Comparison of ENCODE assay signal across 1 cellular context in the genomic region with DNA sequence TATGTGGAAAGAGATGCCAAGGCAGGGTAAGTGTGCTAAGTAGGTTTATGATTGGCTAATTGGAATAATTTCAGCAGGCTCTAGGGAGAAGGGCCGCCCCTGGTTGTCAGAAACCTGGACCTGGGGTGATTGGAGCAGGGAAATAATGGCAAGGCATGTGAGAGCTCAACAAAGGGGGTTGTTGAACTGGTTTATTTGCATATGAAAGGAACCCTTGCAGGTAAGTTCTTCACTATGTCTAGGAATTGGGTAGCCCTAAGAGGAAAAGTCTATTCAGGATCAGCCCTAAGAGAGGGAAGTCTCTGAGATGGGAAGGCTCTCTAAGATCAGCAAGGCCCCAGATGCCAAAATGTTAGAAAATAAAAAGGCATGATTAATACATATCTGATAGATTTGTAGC.
TF ChIP-seq lines count a peak whose summit lies in the region.

No MANE protein-coding gene starts in this region.

TF ChIP-seq in SK-N-SH, 30 proteins besides CTCF, POLR2A, EP300 and RAD21 (continued from another document):
- TF ChIP-seq MAX (IDR thresholded peaks at IDR 0.05; ENCODE audit: low read depth): no peak
- TF ChIP-seq IRF3 (IDR thresholded peaks at IDR 0.05; ENCODE audit: low read depth, low read length): no peak
- TF ChIP-seq FOSL2 (IDR thresholded peaks at IDR 0.05; ENCODE audit: borderline replicate concordance, low read depth): no peak
- TF ChIP-seq, protein P1, sequence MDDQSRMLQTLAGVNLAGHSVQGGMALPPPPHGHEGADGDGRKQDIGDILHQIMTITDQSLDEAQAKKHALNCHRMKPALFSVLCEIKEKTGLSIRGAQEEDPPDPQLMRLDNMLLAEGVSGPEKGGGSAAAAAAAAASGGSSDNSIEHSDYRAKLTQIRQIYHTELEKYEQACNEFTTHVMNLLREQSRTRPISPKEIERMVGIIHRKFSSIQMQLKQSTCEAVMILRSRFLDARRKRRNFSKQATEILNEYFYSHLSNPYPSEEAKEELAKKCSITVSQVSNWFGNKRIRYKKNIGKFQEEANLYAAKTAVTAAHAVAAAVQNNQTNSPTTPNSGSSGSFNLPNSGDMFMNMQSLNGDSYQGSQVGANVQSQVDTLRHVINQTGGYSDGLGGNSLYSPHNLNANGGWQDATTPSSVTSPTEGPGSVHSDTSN (IDR thresholded peaks at IDR 0.05): no peak
- no peak for TF ChIP-seq FOXM1 (IDR thresholded peaks at IDR 0.05; ENCODE audit: low read depth)
- no peak for TF ChIP-seq SMC3 (IDR thresholded peaks at IDR 0.05; ENCODE audit: low read depth, low read length)
- no peak for TF ChIP-seq NFIC (IDR thresholded peaks at IDR 0.05; ENCODE audit: borderline replicate concordance)
- no peak for TF ChIP-seq GATA2 (CRISPR knock-in tag; IDR thresholded peaks at IDR 0.05)
- TF ChIP-seq MXI1 (IDR thresholded peaks at IDR 0.05; ENCODE audit: low read depth, low read length): no peak
- no peak for TF ChIP-seq POLR2AphosphoS5 (IDR thresholded peaks at IDR 0.05; ENCODE audit: low read depth, low read length)
- TF ChIP-seq EZH2phosphoT487 (IDR thresholded peaks at IDR 0.05; ENCODE audit: borderline replicate concordance, low read depth): no peak
